ENCODE assay signal across 10 cellular contexts in genomic region chr22:19731736-19732135, GRCh38. TPM values are rescaled to one million over a fixed set of nuclear protein-coding genes. Genes with fewer than 3 reads are reported as not detected.
"Had no signal": no experiment of that assay in that cellular context is flagged by ENCODE, and none has a peak within 500 bp of the region (broad histone marks: within the 10 kb centered on the region; RNA-seq: fewer than 3 reads in every experiment).

No MANE protein-coding gene starts in this region.

- DNase-seq: H9, HCEC 1CT, HFFc6 had no signal

- H3K27ac ChIP-seq: HL-60 had no signal

- FAIRE-seq: H1, H54, HepG2 had no signal

- H3K9me3 Mint-ChIP-seq: IgD-negative memory B cell had no signal

- H3K27ac Mint-ChIP-seq: GM23338, H9, HFFc6, IgD-negative memory B cell had no signal

- H2AFZ ChIP-seq: GM23338 had no signal

- H3K36me3 Mint-ChIP-seq: IgD-negative memory B cell had no signal

RNA-seq across cellular contexts. Expression of gene GP1BB, which starts 8.4 kb away (rescaled TPM):
- total RNA-seq: H1, HepG2, HT1080 had no signal
- polyA plus RNA-seq: HepG2 had no signal

RNA-seq across cellular contexts. Expression of gene SEPTIN5, which starts 17.4 kb away (rescaled TPM):
- total RNA-seq: HepG2 had no signal

RNA-seq across cellular contexts. Expression of gene TBX1, which starts 28.8 kb away (rescaled TPM):
- total RNA-seq: HepG2 had no signal
- polyA plus RNA-seq: H1, HepG2, IgD-negative memory B cell had no signal
